In genomic region chr6:169317441-169318202, GRCh38 we compare ENCODE assay signal across 27 cellular contexts.
"Had no signal": no experiment of that assay in that cellular context is flagged by ENCODE, and none has a peak within 500 bp of the region (broad histone marks: within the 10 kb centered on the region; RNA-seq: fewer than 3 reads in every experiment).

No MANE protein-coding gene starts in this region.

- H3K27me3 ChIP-seq: neural progenitor cell, pancreas, suprapubic skin, testis, tibial artery, transverse colon, vagina had no signal

- H3K9ac ChIP-seq: neural progenitor cell had no signal

- FAIRE-seq: pancreas, urothelium cell line had no signal

- H3K9me3 ChIP-seq: pancreas, psoas muscle, spleen, suprapubic skin, testis, tibial artery, transverse colon, vagina had no signal

- H3K36me3 ChIP-seq: neural progenitor cell, pancreas, spleen, suprapubic skin, tibial artery, transverse colon, vagina had no signal

- H3K4me1 ChIP-seq: neural progenitor cell, pancreas, psoas muscle, spleen, testis, transverse colon had no signal

- H3K4me3 ChIP-seq: neural progenitor cell, pancreas, psoas muscle, skin epidermis, smooth muscle cell, spleen, suprapubic skin, testis, tibial artery, transverse colon, vagina had no signal

- H2AFZ ChIP-seq: neural progenitor cell had no signal

- DNase-seq: naive thymus-derived CD4-positive, alpha-beta T cell; natural killer cell; occipital lobe; psoas muscle; right cardiac atrium; spleen; stimulated activated CD4-positive, alpha-beta T cell treated with anti-CD3 and anti-CD28 coated beads, Interleukin-12 subunit alpha, Interleukin-12 subunit beta, amount 100 ng/mL, for 4 hours; stimulated activated CD4-positive, alpha-beta T cell treated with anti-CD3 and anti-CD28 coated beads, Interleukin-1b, Interleukin-23, amount 100 ng/mL, for 48 hours; stimulated activated CD4-positive, alpha-beta T cell treated with anti-CD3 and anti-CD28 coated beads, Interleukin-4, amount 100 ng/mL, for 1 hour; stimulated activated CD4-positive, alpha-beta T cell treated with anti-CD3 and anti-CD28 coated beads, Interleukin-4, amount 100 ng/mL, for 4 hours; stimulated activated CD8-positive, alpha-beta memory T cell treated with anti-CD3 and anti-CD28 coated beads, Interleukin-4, amount 100 ng/mL, for 48 hours; stimulated activated naive CD4-positive, alpha-beta T cell; stimulated activated naive CD8-positive, alpha-beta T cell treated with anti-CD3 and anti-CD28 coated beads, Interleukin-15, amount 100 ng/mL, for 72 hours; stimulated activated naive CD8-positive, alpha-beta T cell treated with anti-CD3 and anti-CD28 coated beads, Interleukin-15, Interleukin-2, amounts not matched to agents 100 U/mL and 50 U/mL, for 24 hours; substantia nigra; testis; tibial artery; transverse colon had no signal

- H3K27ac ChIP-seq: neural progenitor cell, pancreas, psoas muscle, spleen, suprapubic skin, testis, transverse colon, vagina had no signal

- ATAC-seq: naive thymus-derived CD4-positive, alpha-beta T cell; natural killer cell; pancreas; psoas muscle; right cardiac atrium; sciatic nerve; stimulated activated memory B cell treated with anti-CD40 and anti-IgM and Interleukin-4, amounts not matched to agents 10 μg/mL and 1 μg/mL and 100 μg/mL, for 72 hours; stimulated activated naive CD8-positive, alpha-beta T cell treated with anti-CD3 and anti-CD28 coated beads, Interleukin-15, amount 100 ng/mL, for 72 hours; stimulated activated naive CD8-positive, alpha-beta T cell treated with anti-CD3 and anti-CD28 coated beads, Interleukin-15, Interleukin-2, amounts not matched to agents 100 U/mL and 50 U/mL, for 24 hours had no signal

- H3K4me2 ChIP-seq: neural progenitor cell, smooth muscle cell had no signal
